In the genomic region with DNA sequence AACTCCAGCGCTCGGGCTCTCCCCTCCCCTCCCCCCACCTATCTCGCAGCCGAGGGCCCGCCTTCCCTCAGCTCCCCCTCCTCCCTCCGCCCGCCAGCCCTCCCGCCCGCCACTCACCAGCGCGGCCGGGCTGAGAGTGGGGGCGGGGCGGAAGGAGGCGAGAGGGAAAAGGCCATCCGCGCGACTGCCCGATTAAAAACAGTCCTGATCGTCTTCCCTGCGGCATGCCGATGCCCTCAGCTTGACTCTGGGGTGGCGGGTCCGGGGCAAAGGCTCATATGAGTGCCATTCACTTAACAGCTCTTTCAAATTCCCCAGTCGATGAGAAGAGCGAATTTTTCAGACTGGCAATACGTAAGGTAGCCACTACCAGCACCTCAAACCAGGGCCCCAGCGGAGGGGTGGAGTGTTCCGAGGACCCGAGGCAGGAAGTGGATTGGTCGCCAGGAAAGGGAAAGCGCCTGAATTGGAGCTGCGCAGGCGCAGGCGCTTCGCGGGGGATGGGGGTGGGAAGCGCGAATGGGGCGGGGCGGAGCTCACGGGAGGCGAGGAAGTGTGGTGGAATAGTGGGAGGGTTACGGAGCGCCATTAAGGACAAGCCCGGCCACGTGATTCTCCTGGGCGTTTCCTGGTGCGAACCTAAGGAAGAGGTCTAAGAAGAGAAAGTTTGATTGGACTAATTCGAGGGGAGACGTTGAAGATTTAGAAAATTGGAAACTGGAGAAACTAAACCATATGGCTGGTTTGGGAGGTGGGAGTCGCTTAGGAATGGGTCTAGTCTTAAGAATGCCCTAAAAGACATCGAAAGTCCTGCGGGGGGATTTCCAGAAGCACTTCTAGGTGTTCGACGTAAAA, we compare ENCODE assay signal across 8 cellular contexts. TPM values are rescaled to one million over a fixed set of nuclear protein-coding genes. Genes with fewer than 3 reads are reported as not detected.
A peak's percentile ranks its signal among the peaks of the same experiment; 100 is the strongest.
DNase-seq lines count a peak whose midpoint lies in the region; ATAC-seq and TF ChIP-seq lines count a peak whose summit lies in the region.

A gene with protein sequence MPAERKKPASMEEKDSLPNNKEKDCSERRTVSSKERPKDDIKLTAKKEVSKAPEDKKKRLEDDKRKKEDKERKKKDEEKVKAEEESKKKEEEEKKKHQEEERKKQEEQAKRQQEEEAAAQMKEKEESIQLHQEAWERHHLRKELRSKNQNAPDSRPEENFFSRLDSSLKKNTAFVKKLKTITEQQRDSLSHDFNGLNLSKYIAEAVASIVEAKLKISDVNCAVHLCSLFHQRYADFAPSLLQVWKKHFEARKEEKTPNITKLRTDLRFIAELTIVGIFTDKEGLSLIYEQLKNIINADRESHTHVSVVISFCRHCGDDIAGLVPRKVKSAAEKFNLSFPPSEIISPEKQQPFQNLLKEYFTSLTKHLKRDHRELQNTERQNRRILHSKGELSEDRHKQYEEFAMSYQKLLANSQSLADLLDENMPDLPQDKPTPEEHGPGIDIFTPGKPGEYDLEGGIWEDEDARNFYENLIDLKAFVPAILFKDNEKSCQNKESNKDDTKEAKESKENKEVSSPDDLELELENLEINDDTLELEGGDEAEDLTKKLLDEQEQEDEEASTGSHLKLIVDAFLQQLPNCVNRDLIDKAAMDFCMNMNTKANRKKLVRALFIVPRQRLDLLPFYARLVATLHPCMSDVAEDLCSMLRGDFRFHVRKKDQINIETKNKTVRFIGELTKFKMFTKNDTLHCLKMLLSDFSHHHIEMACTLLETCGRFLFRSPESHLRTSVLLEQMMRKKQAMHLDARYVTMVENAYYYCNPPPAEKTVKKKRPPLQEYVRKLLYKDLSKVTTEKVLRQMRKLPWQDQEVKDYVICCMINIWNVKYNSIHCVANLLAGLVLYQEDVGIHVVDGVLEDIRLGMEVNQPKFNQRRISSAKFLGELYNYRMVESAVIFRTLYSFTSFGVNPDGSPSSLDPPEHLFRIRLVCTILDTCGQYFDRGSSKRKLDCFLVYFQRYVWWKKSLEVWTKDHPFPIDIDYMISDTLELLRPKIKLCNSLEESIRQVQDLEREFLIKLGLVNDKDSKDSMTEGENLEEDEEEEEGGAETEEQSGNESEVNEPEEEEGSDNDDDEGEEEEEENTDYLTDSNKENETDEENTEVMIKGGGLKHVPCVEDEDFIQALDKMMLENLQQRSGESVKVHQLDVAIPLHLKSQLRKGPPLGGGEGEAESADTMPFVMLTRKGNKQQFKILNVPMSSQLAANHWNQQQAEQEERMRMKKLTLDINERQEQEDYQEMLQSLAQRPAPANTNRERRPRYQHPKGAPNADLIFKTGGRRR (minus strand): TSS at position 13 of the 855 bp plus-strand sequence. CDS start 7,386 bp downstream, outside the sequence.

- peak within 1 kb of the TSS; percentile 99 to 100 (median 100) for H3K27ac Mint-ChIP-seq in brain

- H3K27me3 Mint-ChIP-seq in brain, result peaks cover 9% of the 10 kb centered on the region

- no peak for TF ChIP-seq CTCF in brain (conservative IDR thresholded peaks at IDR 0.05)

- ATAC-seq in GM18861 (IDR thresholded peaks at IDR 0.05; ENCODE audit: unreplicated experiment) (peak; percentile 40), HG03097 (IDR thresholded peaks at IDR 0.05; ENCODE audit: low FRiP score, unreplicated experiment) (peak; percentile 63), sciatic nerve (peak; percentile 98)

- H3K4me1 Mint-ChIP-seq in brain, result peaks cover 36% of the 10 kb centered on the region

- peak; percentile 98 for DNase-seq in A172 (ENCODE audit: low spot score)
- DNase-seq in NCI-H2171 (lab: John Stamatoyannopoulos, UW), result peak; percentile 89
- DNase-seq in UCSD-AML1 (lab: John Stamatoyannopoulos, UW; ENCODE audit: unreplicated experiment), result peak; percentile 99
- DNase-seq in iPS DF 4.7 (ENCODE audit: extremely low read depth, low spot score), result peak; percentile 95
- DNase-seq in sciatic nerve (ENCODE audit: low spot score), result peak; percentile 98

- H3K36me3 Mint-ChIP-seq in brain, result no peaks in the 10 kb centered on the region

- H3K9me3 Mint-ChIP-seq in brain, result peaks cover 0 to 4% (median 0%) of the 10 kb centered on the region in 5 experiments

- intact Hi-C loops in sciatic nerve (cut with DNase I), result no loop called here

- H3K4me3 Mint-ChIP-seq in brain, result peak within 1 kb of the TSS; percentile 84 to 99 (median 97)

RNA-seq across cellular contexts. Expression of the gene that starts here (rescaled TPM):
- 16.8 and 18.7 TPM in 2 replicates for total RNA-seq in A172 (2014; rRNA removed; shearing (Covaris generic))
- 9.6 TPM for polyA plus RNA-seq in brain (ENCODE audit: insufficient read depth, low read depth, low replicate concordance)
- 29.4 TPM for total RNA-seq in sciatic nerve

Comparison
In these comparisons a context has a peak if more than half of its experiments do, and no peak if none do; other contexts are left out.
1. Peak in every context shown above with its lines: DNase-seq and ATAC-seq.
2. ATAC-seq: peak in every context shown above with its lines; median percentile 98 in sciatic nerve; 63 in HG03097; 40 in GM18861.